10 cellular contexts compared by ENCODE assay signal in genomic region chr6:120103616-120104015, GRCh38.
"Had no signal": no experiment of that assay in that cellular context is flagged by ENCODE, and none has a peak within 500 bp of the region (broad histone marks: within the 10 kb centered on the region; RNA-seq: fewer than 3 reads in every experiment).

No MANE protein-coding gene starts in this region.

- FAIRE-seq: H1, H54 had no signal

- H3K27ac Mint-ChIP-seq: GM23338, H9, HFFc6 had no signal

- H3K36me3 ChIP-seq: HAP-1 had no signal

- H3K9me3 ChIP-seq: HAP-1 had no signal

- H2AFZ ChIP-seq: GM23248, GM23338 had no signal

- H3K4me2 ChIP-seq: GM23338 had no signal

- H3K27ac ChIP-seq: GM23248 had no signal

- ATAC-seq: GM23338 had no signal

- H3K9ac ChIP-seq: GM23248 had no signal

- DNase-seq: GM23248, GOT3, H7, H9, HCEC 1CT, HFFc6 had no signal

- H3K9me3 Mint-ChIP-seq: GM23338, H9 had no signal

- H3K4me3 ChIP-seq: GM23248, GM23338, HAP-1 had no signal

- H3K4me3 Mint-ChIP-seq: GM23338, H9, HFFc6 had no signal
